In genomic region chr16:468072-468821, GRCh38 we compare ENCODE assay signal across 1 cellular context.
A peak's percentile ranks its signal among the peaks of the same experiment; 100 is the strongest.
TF ChIP-seq lines count a peak whose summit lies in the region.

No MANE protein-coding gene starts in this region.

TF ChIP-seq in K562, 482 proteins besides CTCF, POLR2A, EP300 and RAD21:
- TF ChIP-seq ZNF695 (CRISPR knock-in tag; IDR thresholded peaks at IDR 0.05) (no peak), PCBP1 (IDR thresholded peaks at IDR 0.05; ENCODE audit: low read depth, low read length, poor library complexity, severe bottlenecking) (peak; percentile 38)
